ENCODE assay signal across 10 cellular contexts in genomic region chr9:24245988-24246387, GRCh38.
A peak's percentile ranks its signal among the peaks of the same experiment; 100 is the strongest.
DNase-seq lines count a peak whose midpoint lies in the region; ATAC-seq and TF ChIP-seq lines count a peak whose summit lies in the region.
"Had no signal": no experiment of that assay in that cellular context is flagged by ENCODE, and none has a peak within 500 bp of the region (broad histone marks: within the 10 kb centered on the region; RNA-seq: fewer than 3 reads in every experiment).

No MANE protein-coding gene starts in this region.

- no peaks in the 10 kb centered on the region for H3K9me3 ChIP-seq in WERI-Rb-1 (ENCODE audit: severe bottlenecking)

- H3K27ac Mint-ChIP-seq in naive thymus-derived CD8-positive, alpha-beta T cell: no peak overlapping the region
- H3K27ac Mint-ChIP-seq: T-helper 17 cell had no signal

- H3K27me3 ChIP-seq in WERI-Rb-1 (ENCODE audit: insufficient read depth, low read depth, severe bottlenecking): no peaks in the 10 kb centered on the region

- H3K4me3 Mint-ChIP-seq in naive thymus-derived CD8-positive, alpha-beta T cell: no peak overlapping the region
- H3K4me3 Mint-ChIP-seq: central memory CD8-positive, alpha-beta T cell; T-helper 17 cell had no signal

- H3K36me3 ChIP-seq in WERI-Rb-1: no peaks in the 10 kb centered on the region

- H3K27ac ChIP-seq in WERI-Rb-1: no peak overlapping the region

- DNase-seq in EH (ENCODE audit: low read depth) (peak; percentile 1), Kasumi-1 (lab: John Stamatoyannopoulos, UW) (peak; percentile 34 to 42), WERI-Rb-1 (peak; percentile 8), left lobe of liver (ENCODE audit: low spot score) (no peak), NCI-H2107 (lab: John Stamatoyannopoulos, UW) (no peak), mucosa of gallbladder (ENCODE audit: low spot score) (no peak)
- DNase-seq in naive thymus-derived CD8-positive, alpha-beta T cell: no peak
- DNase-seq: T-helper 17 cell had no signal

- POLR2A ChIA-PET in naive thymus-derived CD8-positive, alpha-beta T cell (lab: Charles Lee): no interaction called here

- peak; percentile 33 for ATAC-seq in left lobe of liver
- ATAC-seq in HG03095 (IDR thresholded peaks at IDR 0.05; ENCODE audit: unreplicated experiment): no peak
- no peak for ATAC-seq in naive thymus-derived CD8-positive, alpha-beta T cell
- ATAC-seq: T-helper 17 cell had no signal

- peak; percentile 40; the same call in 1 of the 2 replicates for TF ChIP-seq CTCF in WERI-Rb-1 (IDR thresholded peaks at IDR 0.05; ENCODE audit: low read depth, low read length)

- no peaks in the 10 kb centered on the region for H3K27me3 Mint-ChIP-seq in naive thymus-derived CD8-positive, alpha-beta T cell
- H3K27me3 Mint-ChIP-seq: central memory CD8-positive, alpha-beta T cell; T-helper 17 cell had no signal

- peaks cover 0 to 5% (median 0%) of the 10 kb centered on the region in 3 donors for H3K36me3 Mint-ChIP-seq in naive thymus-derived CD8-positive, alpha-beta T cell

- H3K4me3 ChIP-seq in WERI-Rb-1 (ENCODE audit: low read depth, low read length): no peak overlapping the region

- H3K4me1 Mint-ChIP-seq in naive thymus-derived CD8-positive, alpha-beta T cell: no peaks in the 10 kb centered on the region
- H3K4me1 Mint-ChIP-seq: central memory CD8-positive, alpha-beta T cell; T-helper 17 cell had no signal

- H3K9me3 Mint-ChIP-seq in naive thymus-derived CD8-positive, alpha-beta T cell: peaks cover 10 to 57% (median 28%) of the 10 kb centered on the region in 9 donors

Comparison
In these comparisons a context has a peak if more than half of its experiments do, and no peak if none do; other contexts are left out.
1. DNase-seq: peak in EH (single experiment), Kasumi-1 (2 of 2) and WERI-Rb-1 (single experiment); none in left lobe of liver (single experiment), naive thymus-derived CD8-positive, alpha-beta T cell (0 of 10), NCI-H2107 (single experiment) and mucosa of gallbladder (single experiment).